In the genomic region with DNA sequence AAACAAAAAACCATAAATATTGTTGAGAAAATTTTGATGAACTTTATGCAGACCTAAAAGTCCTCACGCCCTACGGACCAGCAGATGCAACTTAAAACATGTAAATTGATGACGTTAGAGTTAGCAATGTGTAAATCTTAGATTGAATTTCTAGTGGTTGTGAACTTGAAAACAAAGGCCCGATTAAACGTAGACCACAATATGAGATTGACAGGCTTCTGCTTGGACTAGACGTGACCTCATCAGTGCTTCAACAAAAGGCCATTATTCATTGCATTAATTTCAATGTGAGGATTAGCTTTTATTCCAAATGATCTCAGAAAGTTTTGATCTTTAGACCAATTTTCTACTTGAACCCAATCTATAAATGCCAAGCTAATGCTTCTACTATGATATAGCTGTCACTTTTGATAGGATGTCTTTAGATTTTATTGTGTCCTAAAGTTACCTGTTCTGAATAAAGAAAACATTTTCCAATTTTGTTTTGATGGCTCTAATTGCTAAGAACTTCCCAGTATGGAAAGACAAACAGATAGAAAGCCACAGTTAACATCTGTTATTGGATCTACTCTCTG, we compare ENCODE assay signal across 14 cellular contexts. TPM values are rescaled to one million over a fixed set of nuclear protein-coding genes. Genes with fewer than 3 reads are reported as not detected.
DNase-seq lines count a peak whose midpoint lies in the region; ATAC-seq, FAIRE-seq and TF ChIP-seq lines count a peak whose summit lies in the region.
"Had no signal": no experiment of that assay in that cellular context is flagged by ENCODE, and none has a peak within 500 bp of the region (broad histone marks: within the 10 kb centered on the region; RNA-seq: fewer than 3 reads in every experiment).

No MANE protein-coding gene starts in this region.

- H3K27me3 ChIP-seq in K562 (ENCODE audit: control insufficient read depth in 2 of 2, insufficient read depth in 2 of 2, low read length in 2 of 2), result peaks cover 0 to 10% of the 10 kb centered on the region in 2 experiments; a peak in 3 of 5 replicates

- H3K36me3 ChIP-seq in K562 (ENCODE audit: control insufficient read depth, insufficient read depth, low read length), result no peaks in the 10 kb centered on the region

- H2AFZ ChIP-seq in K562 (ENCODE audit: low read depth, low read length), result no peak overlapping the region
- H2AFZ ChIP-seq: GM23338 had no signal

- ATAC-seq in K562, result no peak
- ATAC-seq: CD8-positive, alpha-beta T cell; GM23338 had no signal

- intact Hi-C loops in K562 (cut with micrococcal nuclease), result no loop called here

- H3K4me3 ChIP-seq in K562, result no peak overlapping the region
- H3K4me3 ChIP-seq: GM23338 had no signal

- in situ Hi-C loops in K562 (cut with MboI), result no loop called here

- H3K79me2 ChIP-seq in K562 (ENCODE audit: control insufficient read depth, insufficient read depth, low read length), result no peaks in the 10 kb centered on the region

- POLR2A ChIA-PET in HEK293T (lab: Yijun Ruan, JAX) (no interaction called here), K562 (lab: Yijun Ruan, JAX) (no interaction called here)

- no peaks in the 10 kb centered on the region; a peak in 1 of 5 replicates for H3K4me1 ChIP-seq in K562 (replicated peaks in 1 of 2; ENCODE audit: control insufficient read depth in 2 of 2, insufficient read depth in 2 of 2, low read length in 2 of 2)

- no peaks in the 10 kb centered on the region for H3K9me1 ChIP-seq in K562 (ENCODE audit: control insufficient read depth, insufficient read depth, low read length)

- no peak overlapping the region for H3K27ac ChIP-seq in K562 (ENCODE audit: extremely low read depth, low read depth, low read length)

- no peaks in the 10 kb centered on the region for H3K9me3 ChIP-seq in K562 (replicated peaks; ENCODE audit: control insufficient read depth, insufficient read depth, low read depth, low read length)
- H3K9me3 ChIP-seq: Caco-2 had no signal

- no peak for FAIRE-seq in K562 (lab: Jason Lieb, UNC)
- FAIRE-seq: A204.1, HTR-8/SVneo had no signal

- no TSS peak for BruUV-seq in K562 (replicated peaks; lab: Mats Ljungman, UMichigan)

- WGBS in K562 (ENCODE audit: insufficient coverage, low coverage, missing lambda C conversion rate), result 8% methylated on average over 6 of the region's 6 CpGs

- H4K20me1 ChIP-seq in K562 (replicated peaks; ENCODE audit: control insufficient read depth, insufficient read depth, low read length), result no peaks in the 10 kb centered on the region

- peak; percentile 13 for DNase-seq in Ammon's horn (ENCODE audit: low spot score)
- DNase-seq in HEK293T (ENCODE audit: extremely low spot score), result no peak
- DNase-seq in K562 (ENCODE audit: extremely low read depth in 1 of 4, low spot score in 3 of 4), result no peak
- DNase-seq in pons (ENCODE audit: low spot score), result peak; percentile 28
- no peak for DNase-seq in epidermal melanocyte (ENCODE audit: insufficient read length, low spot score)
- no peak for DNase-seq in cerebellar nuclear complex (lab: John Stamatoyannopoulos, UW)
- no peak for DNase-seq in NCI-H146 (lab: John Stamatoyannopoulos, UW)
- DNase-seq: Caco-2; CD8-positive, alpha-beta T cell; GF-D8; H7 had no signal

- H3K9ac ChIP-seq in K562 (ENCODE audit: insufficient read depth in 1 of 2, low read depth in 2 of 2, low read length in 2 of 2), result no peak overlapping the region

- no peak for TF ChIP-seq CTCF in K562 (IDR thresholded peaks at IDR 0.05 in 2 of 3, conservative IDR thresholded peaks at IDR 0.05 in 1 of 3; ENCODE audit: insufficient read depth in 2 of 3, low read depth in 1 of 3, low read length in 3 of 3)

- TF ChIP-seq EP300 in K562 (IDR thresholded peaks at IDR 0.05; ENCODE audit: low read length), result no peak

- no peak for TF ChIP-seq POLR2A in K562 (conservative IDR thresholded peaks at IDR 0.05)

- TF ChIP-seq RAD21 in K562 (CRISPR knock-in tag; conservative IDR thresholded peaks at IDR 0.05 in 1 of 2, IDR thresholded peaks at IDR 0.05 in 1 of 2), result no peak

- CTCF ChIA-PET in HEK293T (lab: Yijun Ruan, JAX), result no interaction called here
- CTCF ChIA-PET in K562 (lab: Yijun Ruan, JAX; ENCODE audit: low intra/inter-chr PET ratio), result no interaction called here

- no peak overlapping the region for H3K4me2 ChIP-seq in K562 (ENCODE audit: insufficient read depth, low read length)
- H3K4me2 ChIP-seq: GM23338 had no signal

TF ChIP-seq in HEK293T, 16 proteins besides CTCF, POLR2A, EP300 and RAD21:
- TF ChIP-seq, protein P1, sequence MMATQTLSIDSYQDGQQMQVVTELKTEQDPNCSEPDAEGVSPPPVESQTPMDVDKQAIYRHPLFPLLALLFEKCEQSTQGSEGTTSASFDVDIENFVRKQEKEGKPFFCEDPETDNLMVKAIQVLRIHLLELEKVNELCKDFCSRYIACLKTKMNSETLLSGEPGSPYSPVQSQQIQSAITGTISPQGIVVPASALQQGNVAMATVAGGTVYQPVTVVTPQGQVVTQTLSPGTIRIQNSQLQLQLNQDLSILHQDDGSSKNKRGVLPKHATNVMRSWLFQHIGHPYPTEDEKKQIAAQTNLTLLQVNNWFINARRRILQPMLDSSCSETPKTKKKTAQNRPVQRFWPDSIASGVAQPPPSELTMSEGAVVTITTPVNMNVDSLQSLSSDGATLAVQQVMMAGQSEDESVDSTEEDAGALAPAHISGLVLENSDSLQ (IDR thresholded peaks at IDR 0.05), result peak; percentile 74
- no peak for TF ChIP-seq NFRKB (IDR thresholded peaks at IDR 0.05)

TF ChIP-seq in K562, 482 proteins besides CTCF, POLR2A, EP300 and RAD21 (continues in another document):
- TF ChIP-seq PHF21A (IDR thresholded peaks at IDR 0.05; ENCODE audit: borderline replicate concordance, low read depth) (no peak), ZNF347 (CRISPR knock-in tag; IDR thresholded peaks at IDR 0.05; ENCODE audit: low read depth) (no peak)
- TF ChIP-seq, protein P1 (IDR thresholded peaks at IDR 0.05), result peak; percentile 45; the same call in 1 of the 2 replicates

RNA-seq across cellular contexts. Expression of a gene that starts 55.4 kb away (rescaled TPM):
- 80.4 and 149 TPM in 2 replicates for total RNA-seq in K562 (2011; cell fraction: chromatin; rRNA removed; ENCODE audit: low replicate concordance)
- 38.4 and 42.5 TPM in 2 replicates for total RNA-seq in K562 (2011; cell fraction: nucleolus; rRNA removed)
- 78.7 and 84.5 TPM in 2 replicates for total RNA-seq in K562 (2011; cell fraction: nucleoplasm; rRNA removed)
- total RNA-seq in K562 (2014; rRNA removed), result 29.1 and 32.2 TPM in 2 replicates
- 66.1 and 71.1 TPM in 2 replicates for total RNA-seq in K562 (2014; rRNA removed; fragmentation: Illumina TruSeq; extraction: Trizol)
- 35.7 and 41.8 TPM in 2 replicates for total RNA-seq in K562 (2015; rRNA removed; fragmentation: Illumina TruSeq; extraction: Trizol)
- 52.0 and 54.5 TPM in 2 replicates for total RNA-seq in K562 (2021)
- polyA plus RNA-seq in K562 (2011; rRNA removed), result 39.8 and 58.1 TPM in 2 replicates
- polyA plus RNA-seq in K562 (2011; cell fraction: cytosol; rRNA removed), result 16.9 and 27.0 TPM in 2 replicates
- polyA plus RNA-seq in K562 (2011; cell fraction: nucleus; rRNA removed), result 75.8 and 76.8 TPM in 2 replicates
- polyA plus RNA-seq in K562 (2012), result 30.7 and 45.2 TPM in 2 replicates
- 38.0 and 42.8 TPM in 2 replicates for polyA plus RNA-seq in K562 (2014; fragmentation: Illumina TruSeq; extraction: Trizol)
- polyA plus RNA-seq in K562 (2014; fragmentation: Nextera tagmentation; extraction: Ambion mirVana), result 10 to 100 TPM in 1 of 2 experiments, 1 to 10 TPM in 1; 9.8 to 14.7 TPM
- polyA plus RNA-seq in K562 (2014; rRNA removed), result 40.0 and 47.3 TPM in 2 replicates
- 47.6 and 51.1 TPM in 2 replicates for polyA minus RNA-seq in K562 (2011; rRNA and poly(A)+ RNA removed)
- 11.4 and 25.4 TPM in 2 replicates for polyA minus RNA-seq in K562 (2011; cell fraction: cytosol; rRNA and poly(A)+ RNA removed)
- polyA minus RNA-seq in K562 (2011; cell fraction: nucleus; rRNA and poly(A)+ RNA removed), result 13.3 and 20.2 TPM in 2 replicates

Comparison
In these comparisons a context has a peak if more than half of its experiments do, and no peak if none do; other contexts are left out.
1. DNase-seq: peak in Ammon's horn (single experiment) and pons (single experiment); none in HEK293T (single experiment), K562 (0 of 4), epidermal melanocyte (single experiment), cerebellar nuclear complex (0 of 2) and NCI-H146 (single experiment).